Comparison of ENCODE assay signal across 15 cellular contexts in genomic region chr1:234541281-234541975, GRCh38.
DNase-seq lines count a peak whose midpoint lies in the region; ATAC-seq and TF ChIP-seq lines count a peak whose summit lies in the region.
"Had no signal": no experiment of that assay in that cellular context is flagged by ENCODE, and none has a peak within 500 bp of the region (broad histone marks: within the 10 kb centered on the region; RNA-seq: fewer than 3 reads in every experiment).

No MANE protein-coding gene starts in this region.

- no peak overlapping the region for H2BK5ac ChIP-seq in mesenchymal stem cell (ENCODE audit: low read depth, low read length, poor library complexity, severe bottlenecking)

- peaks cover 0 to 95% of the 10 kb centered on the region in 2 donors for H3K4me1 ChIP-seq in right atrium auricular region
- H3K4me1 ChIP-seq in breast epithelium, result peaks cover 3 to 35% of the 10 kb centered on the region in 2 donors
- H3K4me1 ChIP-seq in mesenchymal stem cell (ENCODE audit: control insufficient read depth, insufficient read depth, low read depth, low read length), result peaks cover 20% of the 10 kb centered on the region
- H3K4me1 ChIP-seq in hepatocyte (ENCODE audit: insufficient read depth), result peaks cover 57% of the 10 kb centered on the region

- 96% methylated on average over 4 of the region's 5 CpGs for WGBS in mesenchymal stem cell
- WGBS in hepatocyte (ENCODE audit: low lambda C conversion rate, missing lambda C conversion rate), result 85% methylated on average over 5 of the region's 5 CpGs

- H2BK12ac ChIP-seq in mesenchymal stem cell (ENCODE audit: low read length in 2 of 2), result peak overlapping the region in 1 of 2 experiments; percentile 23

- no peak overlapping the region for H4K91ac ChIP-seq in mesenchymal stem cell (ENCODE audit: low read length)

- no peaks in the 10 kb centered on the region for H3K9me3 ChIP-seq in right atrium auricular region
- H3K9me3 ChIP-seq in breast epithelium, result no peaks in the 10 kb centered on the region
- H3K9me3 ChIP-seq in mesenchymal stem cell (ENCODE audit: control insufficient read depth, low read length), result no peaks in the 10 kb centered on the region
- H3K9me3 ChIP-seq in hepatocyte (ENCODE audit: low read depth), result no peaks in the 10 kb centered on the region
- H3K9me3 ChIP-seq: neutrophil had no signal

- H3K23ac ChIP-seq in mesenchymal stem cell (ENCODE audit: low read length in 2 of 2), result no peak overlapping the region

- peak overlapping the region; percentile 97 to 99 for H3K27ac ChIP-seq in right atrium auricular region
- peak overlapping the region; percentile 86 to 98 for H3K27ac ChIP-seq in breast epithelium
- no peak overlapping the region for H3K27ac ChIP-seq in mesenchymal stem cell (ENCODE audit: low read length, poor library complexity, severe bottlenecking)
- H3K27ac ChIP-seq in hepatocyte, result no peak overlapping the region
- H3K27ac ChIP-seq: neutrophil had no signal

- no peaks in the 10 kb centered on the region for H4K20me1 ChIP-seq in hepatocyte (ENCODE audit: insufficient read depth, poor library complexity, severe bottlenecking)

- no peak overlapping the region for H3K9ac ChIP-seq in mesenchymal stem cell (ENCODE audit: low read length)

- no peak overlapping the region for H3K4ac ChIP-seq in mesenchymal stem cell (ENCODE audit: low read depth in 1 of 2, low read length in 2 of 2)

- DNase-seq in right atrium auricular region (ENCODE audit: low spot score) (peak; percentile 55), cardiac septum (ENCODE audit: low spot score) (no peak), breast epithelium (ENCODE audit: low spot score in 2 of 2) (no peak), mesenchymal stem cell (peak; percentile 41), dedifferentiated amniotic fluid mesenchymal stem cell (ENCODE audit: extremely low spot score) (no peak), hepatocyte (ENCODE audit: low spot score) (no peak), NCI-H2171 treated with DMSO at 0.1 percent for 48 hours (lab: John Stamatoyannopoulos, UW) (no peak)
- DNase-seq: activated CD8-positive, alpha-beta memory T cell treated with anti-CD3 and anti-CD28 coated beads, Interleukin-2, amount 10 ng/mL, durations not matched to agents 7 days and 5 days; CD4-positive, CD25-positive, alpha-beta regulatory T cell; H9; NCI-H2029 treated with DMSO at 0.1 percent for 48 hours; stimulated activated CD4-positive, alpha-beta T cell treated with anti-CD3 and anti-CD28 coated beads, Interleukin-4, amount 100 ng/mL, for 24 hours; T-helper 17 cell had no signal

- H2BK120ac ChIP-seq in mesenchymal stem cell (ENCODE audit: low read depth, low read length), result no peak overlapping the region

- no peak overlapping the region for H3K14ac ChIP-seq in mesenchymal stem cell (ENCODE audit: low read length in 2 of 2)

- no peak overlapping the region for H3K18ac ChIP-seq in mesenchymal stem cell (ENCODE audit: low read depth in 1 of 2, low read length in 2 of 2)

- no peak for TF ChIP-seq POLR2A in breast epithelium (IDR thresholded peaks at IDR 0.05)

- no peaks in the 10 kb centered on the region for H3K79me2 ChIP-seq in hepatocyte

- no peak for ATAC-seq in HG02885 (IDR thresholded peaks at IDR 0.05; ENCODE audit: poor library complexity, unreplicated experiment)
- ATAC-seq: activated CD8-positive, alpha-beta memory T cell treated with anti-CD3 and anti-CD28 coated beads, Interleukin-2, amount 10 ng/mL, durations not matched to agents 7 days and 5 days; T-helper 17 cell had no signal

- H4K8ac ChIP-seq in mesenchymal stem cell (ENCODE audit: low read length), result no peak overlapping the region

- H2BK15ac ChIP-seq in mesenchymal stem cell (ENCODE audit: low read depth, poor library complexity, severe bottlenecking), result no peak overlapping the region

- intact Hi-C loops in cardiac septum (cut with DNase I), result loop anchor here (5.0 kb wide), 1 partner anchor 356 kb away; no protein-coding TSS in a partner anchor
- intact Hi-C loops in breast epithelium (cut with DNase I; ENCODE audit: low total_unique reads), result no loop called here

- no peaks in the 10 kb centered on the region for H3K79me1 ChIP-seq in mesenchymal stem cell (replicated peaks; ENCODE audit: low read length, poor library complexity, severe bottlenecking)

- H2AK5ac ChIP-seq in mesenchymal stem cell (ENCODE audit: low read length, severe bottlenecking), result no peak overlapping the region

- H3K27me3 ChIP-seq in right atrium auricular region (no peaks in the 10 kb centered on the region), breast epithelium (no peaks in the 10 kb centered on the region), mesenchymal stem cell (ENCODE audit: control insufficient read depth in 1 of 2, insufficient read depth in 1 of 2, low read length in 2 of 2) (peaks cover 0 to 5% of the 10 kb centered on the region in 2 experiments), hepatocyte (no peaks in the 10 kb centered on the region)
- H3K27me3 ChIP-seq: neutrophil had no signal

- H3K4me2 ChIP-seq in mesenchymal stem cell (ENCODE audit: low read length, poor library complexity, severe bottlenecking) (no peak overlapping the region), hepatocyte (no peak overlapping the region)

- H3K4me3 ChIP-seq in right atrium auricular region, result no peak overlapping the region
- no peak overlapping the region for H3K4me3 ChIP-seq in breast epithelium
- H3K4me3 ChIP-seq in mesenchymal stem cell (ENCODE audit: insufficient read depth in 1 of 2, low read depth in 1 of 2, low read length in 2 of 2), result no peak overlapping the region
- no peak overlapping the region for H3K4me3 ChIP-seq in hepatocyte

- H3K36me3 ChIP-seq in right atrium auricular region (no peaks in the 10 kb centered on the region), breast epithelium (no peaks in the 10 kb centered on the region), mesenchymal stem cell (ENCODE audit: control insufficient read depth in 1 of 2, insufficient read depth in 2 of 2, low read depth in 1 of 2, low read length in 2 of 2) (no peaks in the 10 kb centered on the region), hepatocyte (replicated peaks; ENCODE audit: insufficient read depth, low read depth) (no peaks in the 10 kb centered on the region)
- H3K36me3 ChIP-seq: neutrophil had no signal

- no peak overlapping the region for H2AFZ ChIP-seq in mesenchymal stem cell (ENCODE audit: low read depth, low read length)
- H2AFZ ChIP-seq in hepatocyte, result no peak overlapping the region

- no peaks in the 10 kb centered on the region for H3K9me2 ChIP-seq in hepatocyte (replicated peaks; ENCODE audit: insufficient read depth)

- no peak for TF ChIP-seq CTCF in right atrium auricular region (IDR thresholded peaks at IDR 0.05)
- no peak for TF ChIP-seq CTCF in breast epithelium (IDR thresholded peaks at IDR 0.05)
- TF ChIP-seq CTCF in hepatocyte (IDR thresholded peaks at IDR 0.05; ENCODE audit: poor library complexity), result no peak

Comparison
In these comparisons a context has a peak if more than half of its experiments do, and no peak if none do; other contexts are left out.
1. DNase-seq: peak in right atrium auricular region (single experiment) and mesenchymal stem cell (single experiment); none in cardiac septum (single experiment), breast epithelium (0 of 2), dedifferentiated amniotic fluid mesenchymal stem cell (single experiment), hepatocyte (single experiment) and NCI-H2171 treated with DMSO at 0.1 percent for 48 hours (single experiment).
2. H3K27ac ChIP-seq: peak in right atrium auricular region (2 of 2) and breast epithelium (2 of 2); none in mesenchymal stem cell (single experiment) and hepatocyte (single experiment).